19 cellular contexts compared by ENCODE assay signal in genomic region chr11:3357994-3358676, GRCh38. TPM values are rescaled to one million over a fixed set of nuclear protein-coding genes. Genes with fewer than 3 reads are reported as not detected.
DNase-seq lines count a peak whose midpoint lies in the region; ATAC-seq, FAIRE-seq and TF ChIP-seq lines count a peak whose summit lies in the region.
"Had no signal": no experiment of that assay in that cellular context is flagged by ENCODE, and none has a peak within 500 bp of the region (broad histone marks: within the 10 kb centered on the region; RNA-seq: fewer than 3 reads in every experiment).

No MANE protein-coding gene starts in this region.

- H3K36me3 ChIP-seq in BLaER1 (peaks cover 85% of the 10 kb centered on the region), adipocyte (ENCODE audit: control insufficient read depth, insufficient read depth, low read length, severe bottlenecking) (peaks cover 58% of the 10 kb centered on the region), liver (ENCODE audit: control insufficient read depth in 4 of 4, insufficient read depth in 3 of 4, low read depth in 1 of 4, low read length in 3 of 4) (peaks cover 14 to 42% (median 38%) of the 10 kb centered on the region in 4 donors)

- no peak for TF ChIP-seq CTCF in liver (IDR thresholded peaks at IDR 0.05; ENCODE audit: low read depth, low read length, missing input control)

- TF ChIP-seq RAD21 in liver (IDR thresholded peaks at IDR 0.05) = no peak

- no peaks in the 10 kb centered on the region for H4K20me1 ChIP-seq in BLaER1

- DNase-seq in GM12891 (ENCODE audit: insufficient read length, low spot score) = no peak
- DNase-seq in adipocyte (ENCODE audit: low read depth) = no peak
- no peak for DNase-seq in NCI-H128 (lab: John Stamatoyannopoulos, UW; ENCODE audit: unreplicated experiment)
- no peak for DNase-seq in substantia nigra (lab: John Stamatoyannopoulos, UW)
- DNase-seq: CD8-positive, alpha-beta T cell; COR-L47; DMS153; DMS79 treated with DMSO at 0.1 percent for 48 hours; GDM1; GOT3; HFFc6; KBM-7 had no signal

- no peak overlapping the region for H3K4me2 ChIP-seq in BLaER1

- FAIRE-seq in GM12891 (lab: Jason Lieb, UNC) = no peak
- FAIRE-seq: D721Med, HTR-8/SVneo had no signal

- ATAC-seq in HG02678 (IDR thresholded peaks at IDR 0.05; ENCODE audit: unreplicated experiment) (no peak), GM19328 (IDR thresholded peaks at IDR 0.05; ENCODE audit: unreplicated experiment) (no peak)
- ATAC-seq: CD8-positive, alpha-beta T cell had no signal

- peaks cover 10% of the 10 kb centered on the region for H3K4me1 ChIP-seq in BLaER1
- no peaks in the 10 kb centered on the region for H3K4me1 ChIP-seq in adipocyte (ENCODE audit: control insufficient read depth, insufficient read depth, low read length)
- no peaks in the 10 kb centered on the region for H3K4me1 ChIP-seq in liver (ENCODE audit: control insufficient read depth in 4 of 4, insufficient read depth in 4 of 4, low read length in 3 of 4)
- H3K4me1 ChIP-seq: HAP-1 had no signal

- no peak overlapping the region for H3K9ac ChIP-seq in BLaER1
- H3K9ac ChIP-seq in adipocyte (ENCODE audit: low read length) = no peak overlapping the region
- no peak overlapping the region for H3K9ac ChIP-seq in liver (ENCODE audit: low read depth in 1 of 2, low read length in 2 of 2)

- WGBS in liver = 92% methylated on average over 11 of the region's 11 CpGs

- peaks cover 100% of the 10 kb centered on the region for H3K9me3 ChIP-seq in BLaER1
- peaks cover 100% of the 10 kb centered on the region for H3K9me3 ChIP-seq in adipocyte (ENCODE audit: control insufficient read depth, low read length)
- peaks cover 53 to 98% (median 64%) of the 10 kb centered on the region in 4 donors for H3K9me3 ChIP-seq in liver (ENCODE audit: control insufficient read depth in 4 of 4, low read length in 3 of 4)

- H3K27me3 ChIP-seq in BLaER1 = peaks cover 4% of the 10 kb centered on the region; the same call in 1 of the 2 replicates
- no peaks in the 10 kb centered on the region for H3K27me3 ChIP-seq in adipocyte (replicated peaks; ENCODE audit: control insufficient read depth, insufficient read depth, low read length)
- H3K27me3 ChIP-seq in liver (ENCODE audit: control insufficient read depth in 4 of 4, insufficient read depth in 4 of 4, low read length in 3 of 4) = no peaks in the 10 kb centered on the region

- peak; percentile 1; the same call in 1 of the 2 replicates for TF ChIP-seq POLR2A in GM12891 (IDR thresholded peaks at IDR 0.05; ENCODE audit: low read depth, low read length)

- H3K4me3 ChIP-seq in BLaER1 (peak overlapping the region; percentile 36; the same call in 1 of the 2 replicates), adipocyte (ENCODE audit: low read length) (peak overlapping the region; percentile 71), liver (ENCODE audit: low read depth in 1 of 3, low read length in 3 of 3) (peak overlapping the region in 2 of 3 donors; percentile 11 to 19)
- H3K4me3 ChIP-seq: HAP-1 had no signal

- H3K27ac ChIP-seq in BLaER1 (no peak overlapping the region), liver (ENCODE audit: low read depth in 1 of 2, low read length in 2 of 2) (no peak overlapping the region), substantia nigra (ENCODE audit: low read depth, low read length, poor library complexity, severe bottlenecking) (no peak overlapping the region)

TF ChIP-seq in GM12891, 5 proteins besides CTCF, POLR2A, EP300 and RAD21:
- TF ChIP-seq PAX5 (IDR thresholded peaks at IDR 0.05; ENCODE audit: insufficient read depth, low read length, severe bottlenecking) (no peak), TAF1 (IDR thresholded peaks at IDR 0.05; ENCODE audit: low read depth, low read length) (no peak), SPI1 (IDR thresholded peaks at IDR 0.05; ENCODE audit: low read depth, low read length) (no peak), POLR2AphosphoS5 (IDR thresholded peaks at IDR 0.05; ENCODE audit: low read depth, low read length) (no peak; the same call in 1 of the 2 replicates), POU2F2 (IDR thresholded peaks at IDR 0.05; ENCODE audit: low read depth, low read length) (no peak)

TF ChIP-seq in liver, 16 proteins besides CTCF, POLR2A, EP300 and RAD21:
- TF ChIP-seq FOXA1 (IDR thresholded peaks at IDR 0.05) = no peak
- no peak for TF ChIP-seq REST (IDR thresholded peaks at IDR 0.05)
- no peak for TF ChIP-seq YY1 (IDR thresholded peaks at IDR 0.05)
- TF ChIP-seq ATF3 (IDR thresholded peaks at IDR 0.05) = no peak
- no peak for TF ChIP-seq ZBTB33 (IDR thresholded peaks at IDR 0.05)
- TF ChIP-seq NR2F2 (IDR thresholded peaks at IDR 0.05) = no peak
- no peak for TF ChIP-seq HNF4G (IDR thresholded peaks at IDR 0.05)
- TF ChIP-seq GABPA (IDR thresholded peaks at IDR 0.05 in 1 of 2, conservative IDR thresholded peaks at IDR 0.05 in 1 of 2) = no peak
- TF ChIP-seq TAF1 (conservative IDR thresholded peaks at IDR 0.05) = no peak
- no peak for TF ChIP-seq EGR1 (IDR thresholded peaks at IDR 0.05; ENCODE audit: low read depth in 2 of 2)
- TF ChIP-seq HNF4A (conservative IDR thresholded peaks at IDR 0.05) = no peak
- no peak for TF ChIP-seq JUND (IDR thresholded peaks at IDR 0.05)
- no peak for TF ChIP-seq FOXA2 (IDR thresholded peaks at IDR 0.05)
- TF ChIP-seq SP1 (IDR thresholded peaks at IDR 0.05) = no peak
- TF ChIP-seq RXRA (IDR thresholded peaks at IDR 0.05) = no peak
- no peak for TF ChIP-seq MAX (IDR thresholded peaks at IDR 0.05)

RNA-seq across cellular contexts. Expression of gene ZNF195, which starts 20.8 kb away (rescaled TPM):
- polyA plus RNA-seq in GM12891 (2012; ENCODE audit: low read depth, missing spikeins) = 15.7 TPM
- total RNA-seq in liver = 10 to 100 TPM in 1 of 2 donors, 1 to 10 TPM in 1; 9.9 to 12.3 TPM
- 10 to 100 TPM in 1 of 2 donors, 1 to 10 TPM in 1; 4.3 to 12.4 TPM for polyA plus RNA-seq in liver

Comparison
In these comparisons a context has a peak if more than half of its experiments do, and no peak if none do; other contexts are left out.
1. H3K4me3 ChIP-seq: peak in every context shown above with its lines; median percentile 71 in adipocyte; 36 in BLaER1; 15 in liver.